ENCODE assay signal across 10 cellular contexts in genomic region chr2:149767516-149767974, GRCh38.
DNase-seq lines count a peak whose midpoint lies in the region; ATAC-seq and TF ChIP-seq lines count a peak whose summit lies in the region.
"Had no signal": no experiment of that assay in that cellular context is flagged by ENCODE, and none has a peak within 500 bp of the region (broad histone marks: within the 10 kb centered on the region; RNA-seq: fewer than 3 reads in every experiment).

No MANE protein-coding gene starts in this region.

- no peak for TF ChIP-seq CTCF in left ventricle myocardium inferior (IDR thresholded peaks at IDR 0.05; ENCODE audit: borderline replicate concordance)
- no peak for TF ChIP-seq CTCF in MCF 10A (IDR thresholded peaks at IDR 0.05; ENCODE audit: unreplicated experiment)
- no peak for TF ChIP-seq CTCF in uterus (IDR thresholded peaks at IDR 0.05)

- peak; percentile 29 for ATAC-seq in Right ventricle myocardium superior (ENCODE audit: poor library complexity)
- no peak for ATAC-seq in stimulated activated naive CD8-positive, alpha-beta T cell treated with anti-CD3 and anti-CD28 coated beads, Interleukin-15, Interleukin-2, amounts not matched to agents 100 U/mL and 50 U/mL, for 24 hours
- ATAC-seq: HepG2 had no signal

- H3K27ac ChIP-seq in left ventricle myocardium inferior (replicated peaks) (no peak overlapping the region), uterus (peak overlapping the region; percentile 60 to 78)

- no peaks in the 10 kb centered on the region for H3K36me3 Mint-ChIP-seq in MCF 10A (ENCODE audit: insufficient read depth, unreplicated experiment)

- CTCF ChIA-PET in MCF 10A (lab: Yijun Ruan, JAX): interaction anchor here (0.7 to 1.0 kb wide), 2 partner anchors 165 to 215 kb away, joined by 3 read pairs; no protein-coding TSS in a partner anchor

- intact Hi-C loops in Right ventricle myocardium superior (cut with DNase I): no loop called here
- intact Hi-C loops in left ventricle myocardium inferior (cut with micrococcal nuclease): no loop called here
- intact Hi-C loops in MCF 10A (cut with micrococcal nuclease): no loop called here
- intact Hi-C loops in uterus (cut with DNase I; ENCODE audit: low total_unique reads): no loop called here

- H3K36me3 ChIP-seq in left ventricle myocardium inferior (no peaks in the 10 kb centered on the region), uterus (no peaks in the 10 kb centered on the region)

- H3K9me3 ChIP-seq in left ventricle myocardium inferior (replicated peaks) (no peaks in the 10 kb centered on the region), uterus (no peaks in the 10 kb centered on the region)

- H3K4me1 Mint-ChIP-seq in MCF 10A (ENCODE audit: insufficient read depth, unreplicated experiment): peaks cover 33% of the 10 kb centered on the region

- POLR2A ChIA-PET in MCF 10A (lab: Yijun Ruan, JAX): interaction anchor here (0.7 kb wide), 2 partner anchors 14 to 811 kb away, joined by 3 to 4 read pairs; no protein-coding TSS in a partner anchor

- H3K27me3 Mint-ChIP-seq in MCF 10A (ENCODE audit: insufficient read depth, unreplicated experiment): no peaks in the 10 kb centered on the region

- H3K4me1 ChIP-seq in left ventricle myocardium inferior: no peaks in the 10 kb centered on the region
- peaks cover 0 to 5% of the 10 kb centered on the region in 2 donors for H3K4me1 ChIP-seq in uterus

- H3K27me3 ChIP-seq in left ventricle myocardium inferior (ENCODE audit: low read depth): no peaks in the 10 kb centered on the region
- no peaks in the 10 kb centered on the region for H3K27me3 ChIP-seq in uterus

- H3K9me3 Mint-ChIP-seq in MCF 10A (ENCODE audit: unreplicated experiment): no peaks in the 10 kb centered on the region
- H3K9me3 Mint-ChIP-seq: T-helper 2 cell treated with Interferon-gamma antibody and Interleukin-4, amounts not matched to agents 5 μg/mL and 100 μg/mL, for 36 hours had no signal

- H3K4me3 Mint-ChIP-seq in MCF 10A (ENCODE audit: unreplicated experiment): no peak overlapping the region
- H3K4me3 Mint-ChIP-seq: T-helper 2 cell treated with Interferon-gamma antibody and Interleukin-4, amounts not matched to agents 5 μg/mL and 100 μg/mL, for 36 hours had no signal

- peak overlapping the region; percentile 68 for H3K27ac Mint-ChIP-seq in MCF 10A (ENCODE audit: low read depth, unreplicated experiment)
- H3K27ac Mint-ChIP-seq: T-helper 2 cell treated with Interferon-gamma antibody and Interleukin-4, amounts not matched to agents 5 μg/mL and 100 μg/mL, for 36 hours had no signal

- TF ChIP-seq POLR2A in uterus (IDR thresholded peaks at IDR 0.05): no peak

- H3K4me3 ChIP-seq in left ventricle myocardium inferior (no peak overlapping the region), uterus (no peak overlapping the region)

- no peak for DNase-seq in Right ventricle myocardium superior
- DNase-seq in left ventricle myocardium inferior: no peak
- DNase-seq in MCF 10A (ENCODE audit: unreplicated experiment): peak; percentile 36
- peak; percentile 14 for DNase-seq in medulla oblongata (ENCODE audit: extremely low spot score)
- no peak for DNase-seq in uterus
- DNase-seq in stimulated activated naive CD8-positive, alpha-beta T cell treated with anti-CD3 and anti-CD28 coated beads, Interleukin-15, Interleukin-2, amounts not matched to agents 100 U/mL and 50 U/mL, for 24 hours: no peak
- no peak for DNase-seq in mesenteric fat pad (ENCODE audit: low spot score)
- no peak for DNase-seq in OCI-M1 (lab: John Stamatoyannopoulos, UW)

- no TSS peak for BruUV-seq in MCF 10A (replicated peaks; lab: Mats Ljungman, UMichigan)

Comparison
In these comparisons a context has a peak if more than half of its experiments do, and no peak if none do; other contexts are left out.
1. DNase-seq: peak in MCF 10A (single experiment) and medulla oblongata (single experiment); none in Right ventricle myocardium superior (single experiment), left ventricle myocardium inferior (single experiment), uterus (0 of 2), stimulated activated naive CD8-positive, alpha-beta T cell treated with anti-CD3 and anti-CD28 coated beads, Interleukin-15, Interleukin-2, amounts not matched to agents 100 U/mL and 50 U/mL, for 24 hours (single experiment), mesenteric fat pad (single experiment) and OCI-M1 (single experiment).